ENCODE assay signal across 8 cellular contexts in genomic region chr2:70871398-70872211, GRCh38. TPM values are rescaled to one million over a fixed set of nuclear protein-coding genes. Genes with fewer than 3 reads are reported as not detected.
DNase-seq lines count a peak whose midpoint lies in the region; ATAC-seq, FAIRE-seq and TF ChIP-seq lines count a peak whose summit lies in the region.

No MANE protein-coding gene starts in this region.

- dilution Hi-C loops in mammary epithelial cell (cut with HindIII; ENCODE audit: low sequenced_read_pairs) = loop anchor here (10.0 kb wide), 1 partner anchor 53 kb away; no protein-coding TSS in a partner anchor

- H4K20me1 ChIP-seq in mammary epithelial cell (ENCODE audit: insufficient read depth, low read length) = no peaks in the 10 kb centered on the region

- no TSS peak for BruUV-seq in mammary epithelial cell (replicated peaks; lab: Mats Ljungman, UMichigan)

- intact Hi-C loops in mammary epithelial cell (cut with micrococcal nuclease) = loop anchor here (1.0 kb wide), 3 partner anchors 49 to 106 kb away; no protein-coding TSS in a partner anchor
- intact Hi-C loops in kidney (cut with DNase I) = loop anchor here (5.0 kb wide), 1 partner anchor 76 kb away; no protein-coding TSS in a partner anchor

- ATAC-seq in HG03159 (IDR thresholded peaks at IDR 0.05; ENCODE audit: unreplicated experiment) (peak; percentile 70), HG03378 (IDR thresholded peaks at IDR 0.05; ENCODE audit: unreplicated experiment) (no peak)

- peak; percentile 86 for TF ChIP-seq CTCF in GM12865 (IDR thresholded peaks at IDR 0.05; ENCODE audit: insufficient read depth, low read depth, low read length, missing control alignments)
- TF ChIP-seq CTCF in mammary epithelial cell (conservative IDR thresholded peaks at IDR 0.05 in 1 of 2, IDR thresholded peaks at IDR 0.05 in 1 of 2; ENCODE audit: extremely low read depth in 1 of 2, insufficient read depth in 1 of 2, low read depth in 1 of 2, low read length in 2 of 2) = peak; percentile 74 to 92
- TF ChIP-seq CTCF in kidney (IDR thresholded peaks at IDR 0.05; ENCODE audit: borderline replicate concordance, extremely low read depth, insufficient read depth) = peak; percentile 97

- peak overlapping the region; percentile 43 for H2AFZ ChIP-seq in mammary epithelial cell (ENCODE audit: low read depth, low read length)

- 12% methylated on average over 33 of the region's 36 CpGs for WGBS in mammary epithelial cell (ENCODE audit: low coverage, missing lambda C conversion rate)

- no peak overlapping the region for H3K9ac ChIP-seq in mammary epithelial cell (ENCODE audit: insufficient read depth, low read length)
- H3K9ac ChIP-seq in kidney (ENCODE audit: low read length in 2 of 2) = no peak overlapping the region

- in situ Hi-C loops in mammary epithelial cell (cut with MboI; ENCODE audit: low sequenced_read_pairs in 2 of 2) = loop anchor here in 1 of 2 donors (5.0 kb wide), 1 partner anchor 76 kb away; no protein-coding TSS in a partner anchor

- no peak for FAIRE-seq in kidney (lab: Jason Lieb, UNC)

- H3K4me1 ChIP-seq in mammary epithelial cell (ENCODE audit: insufficient read depth, low read length) (peaks cover 10% of the 10 kb centered on the region), kidney (ENCODE audit: control insufficient read depth in 1 of 2, insufficient read depth in 1 of 2, low read depth in 1 of 2, low read length in 2 of 2) (peaks cover 5% of the 10 kb centered on the region in 2 donors)

- H3K27ac ChIP-seq in mammary epithelial cell (ENCODE audit: insufficient read depth, low read depth, low read length) = no peak overlapping the region
- H3K27ac ChIP-seq in kidney (ENCODE audit: low read depth in 2 of 2, low read length in 2 of 2) = no peak overlapping the region

- DNase-seq in GM12865 (ENCODE audit: low read depth) = peak; percentile 84
- peak; percentile 78 for DNase-seq in NCI-H460 (ENCODE audit: extremely low read depth, low read depth)
- DNase-seq in activated CD4-positive, CD25-positive, alpha-beta regulatory T cell treated with anti-CD3 and anti-CD28 coated beads, Interleukin-2, amount 50 U/mL, for 16 hours (ENCODE audit: low read depth, low spot score) = peak; percentile 39
- peak; percentile 55 for DNase-seq in mammary epithelial cell
- peak; percentile 93 for DNase-seq in kidney
- peak; percentile 69 to 75 (median 70) for DNase-seq in stimulated activated CD4-positive, alpha-beta T cell treated with anti-CD3 and anti-CD28 coated beads, Interleukin-1b, Interleukin-23, amount 100 ng/mL, for 24 hours (ENCODE audit: low read depth in 4 of 4, low spot score in 1 of 4)

- H3K4me3 ChIP-seq in GM12865 (ENCODE audit: low read depth, low read length) (no peak overlapping the region), mammary epithelial cell (replicated peaks in 1 of 3; ENCODE audit: insufficient read depth in 1 of 3, low read depth in 2 of 3, low read length in 3 of 3) (peak overlapping the region in 1 of 3 experiments; percentile 24), kidney (ENCODE audit: low read length in 2 of 2) (peak overlapping the region in 1 of 2 donors; percentile 18)

- no peaks in the 10 kb centered on the region for H3K36me3 ChIP-seq in mammary epithelial cell (ENCODE audit: insufficient read depth, low read length)
- no peaks in the 10 kb centered on the region for H3K36me3 ChIP-seq in kidney (ENCODE audit: control insufficient read depth in 1 of 2, insufficient read depth in 2 of 2, low read length in 2 of 2)

- H3K27me3 ChIP-seq in mammary epithelial cell (ENCODE audit: insufficient read depth, low read length) = no peaks in the 10 kb centered on the region

- H3K9me3 ChIP-seq in mammary epithelial cell (replicated peaks; ENCODE audit: insufficient read depth, low read length) (no peaks in the 10 kb centered on the region), kidney (ENCODE audit: control insufficient read depth in 1 of 2, low read length in 2 of 2) (no peaks in the 10 kb centered on the region)

- H3K4me2 ChIP-seq in mammary epithelial cell (ENCODE audit: insufficient read depth, low read depth, low read length) = peak overlapping the region; percentile 59

- CTCF ChIA-PET in mammary epithelial cell (lab: Charles Lee; ENCODE audit: low non-redundant PET) = interaction anchor here (0.6 to 1.1 kb wide), 8 partner anchors 49 to 197 kb away, joined by 3 to 9 read pairs (median 4); partner anchors contain the start of gene ANKRD53

- no peaks in the 10 kb centered on the region for H3K79me2 ChIP-seq in mammary epithelial cell (ENCODE audit: insufficient read depth, low read length)

RNA-seq across cellular contexts. Expression of gene VAX2, which starts 28.8 kb away (rescaled TPM):
- 3.7 and 3.9 TPM in 2 replicates for total RNA-seq in NCI-H460 (2014; rRNA removed; shearing (Covaris generic))
- 20.3 and 29.7 TPM in 2 replicates for polyA plus RNA-seq in NCI-H460 (2014; cell fraction: nucleus; rRNA removed)
- total RNA-seq in mammary epithelial cell = under 1 TPM in 1 of 2 donors, not detected in 1; 0.67 TPM
- polyA plus RNA-seq in mammary epithelial cell = not detected
- not detected for polyA minus RNA-seq in mammary epithelial cell
- 2.6 TPM for total RNA-seq in kidney
- polyA plus RNA-seq in kidney (ENCODE audit: insufficient read depth, low read depth, low replicate concordance) = 0.71 TPM

RNA-seq across cellular contexts. Expression of gene CD207, which starts 36.0 kb away (rescaled TPM):
- total RNA-seq in NCI-H460 (2014; rRNA removed; shearing (Covaris generic)) = not detected in 2 replicates
- polyA plus RNA-seq in NCI-H460 (2014; cell fraction: nucleus; rRNA removed) = not detected in 2 replicates
- total RNA-seq in mammary epithelial cell = not detected
- polyA plus RNA-seq in mammary epithelial cell = not detected
- polyA minus RNA-seq in mammary epithelial cell = not detected
- 0.66 TPM for total RNA-seq in kidney
- not detected for polyA plus RNA-seq in kidney (ENCODE audit: insufficient read depth, low read depth, low replicate concordance)

RNA-seq across cellular contexts. Expression of gene CLEC4F, which starts 51.2 kb away (rescaled TPM):
- not detected in 2 replicates for total RNA-seq in NCI-H460 (2014; rRNA removed; shearing (Covaris generic))
- polyA plus RNA-seq in NCI-H460 (2014; cell fraction: nucleus; rRNA removed) = not detected in 2 replicates
- total RNA-seq in mammary epithelial cell (not detected), kidney (0.72 TPM)
- polyA plus RNA-seq in mammary epithelial cell (not detected), kidney (ENCODE audit: insufficient read depth, low read depth, low replicate concordance) (not detected)
- polyA minus RNA-seq in mammary epithelial cell = not detected

Comparison
In these comparisons a context has a peak if more than half of its experiments do, and no peak if none do; other contexts are left out.
1. DNase-seq: peak in every context shown above with its lines; median percentile 93 in kidney; 84 in GM12865; 78 in NCI-H460; 70 in stimulated activated CD4-positive, alpha-beta T cell treated with anti-CD3 and anti-CD28 coated beads, Interleukin-1b, Interleukin-23, amount 100 ng/mL, for 24 hours; 55 in mammary epithelial cell; 39 in activated CD4-positive, CD25-positive, alpha-beta regulatory T cell treated with anti-CD3 and anti-CD28 coated beads, Interleukin-2, amount 50 U/mL, for 16 hours.